Comparison of ENCODE assay signal across 11 cellular contexts in genomic region chr10:30491204-30491603, GRCh38. TPM values are rescaled to one million over a fixed set of nuclear protein-coding genes. Genes with fewer than 3 reads are reported as not detected.
DNase-seq lines count a peak whose midpoint lies in the region; ATAC-seq, FAIRE-seq and TF ChIP-seq lines count a peak whose summit lies in the region.
"Had no signal": no experiment of that assay in that cellular context is flagged by ENCODE, and none has a peak within 500 bp of the region (broad histone marks: within the 10 kb centered on the region; RNA-seq: fewer than 3 reads in every experiment).

No MANE protein-coding gene starts in this region.

- no peaks in the 10 kb centered on the region for H3K36me3 Mint-ChIP-seq in activated naive CD4-positive, alpha-beta T cell treated with anti-CD3 and anti-CD28 coated beads, Interleukin-2, amount 50 U/mL, for 72 hours
- H3K36me3 Mint-ChIP-seq in type B pancreatic cell = no peaks in the 10 kb centered on the region

- peaks cover 0 to 3% of the 10 kb centered on the region in 2 donors for H3K9me3 Mint-ChIP-seq in activated naive CD4-positive, alpha-beta T cell treated with anti-CD3 and anti-CD28 coated beads, Interleukin-2, amount 50 U/mL, for 72 hours
- H3K9me3 Mint-ChIP-seq in type B pancreatic cell = no peaks in the 10 kb centered on the region

- no peak overlapping the region for H3K4me3 Mint-ChIP-seq in type B pancreatic cell

- no peak overlapping the region for H3K4me3 ChIP-seq in fibroblast of pulmonary artery (replicated peaks; ENCODE audit: low read depth, low read length)
- H3K4me3 ChIP-seq: cardiac muscle cell had no signal

- H3K27ac Mint-ChIP-seq in activated naive CD4-positive, alpha-beta T cell treated with anti-CD3 and anti-CD28 coated beads, Interleukin-2, amount 50 U/mL, for 72 hours = peak overlapping the region; percentile 38 to 44
- peak overlapping the region; percentile 2 for H3K27ac Mint-ChIP-seq in type B pancreatic cell

- no peak for DNase-seq in activated naive CD4-positive, alpha-beta T cell treated with anti-CD3 and anti-CD28 coated beads, Interleukin-2, amount 50 U/mL, for 72 hours (ENCODE audit: low spot score in 2 of 2)
- no peak for DNase-seq in activated naive CD4-positive, alpha-beta T cell treated with anti-CD3 and anti-CD28 coated beads, Interleukin-2, amount 50 U/mL, for 16 hours
- peak; percentile 17 for DNase-seq in RCC 7860 (ENCODE audit: low spot score)
- DNase-seq in fibroblast of pulmonary artery (ENCODE audit: low read depth) = peak; percentile 73
- DNase-seq in type B pancreatic cell (ENCODE audit: extremely low spot score, unreplicated experiment) = no peak
- no peak for DNase-seq in activated effector memory CD4-positive, alpha-beta T cell treated with anti-CD3 and anti-CD28 coated beads, Interleukin-2, amount 50 U/mL, for 16 hours
- no peak for DNase-seq in activated gamma-delta T cell treated with Interleukin-2 at 50 U/mL for 16 hours
- DNase-seq: glutamatergic neuron, SK-N-SH had no signal

- no peaks in the 10 kb centered on the region for H3K27me3 Mint-ChIP-seq in type B pancreatic cell

- FAIRE-seq in RCC 7860 (lab: Jason Lieb, UNC) = no peak

- peak; percentile 27 to 75 for ATAC-seq in activated naive CD4-positive, alpha-beta T cell treated with anti-CD3 and anti-CD28 coated beads, Interleukin-2, amount 50 U/mL, for 72 hours
- no peak for ATAC-seq in HG03342 (IDR thresholded peaks at IDR 0.05; ENCODE audit: unreplicated experiment)

- H3K4me1 Mint-ChIP-seq in type B pancreatic cell (ENCODE audit: unreplicated experiment) = peaks cover 10% of the 10 kb centered on the region

- TF ChIP-seq CTCF in fibroblast of pulmonary artery (IDR thresholded peaks at IDR 0.05; ENCODE audit: low read length, missing control alignments) (no peak), type B pancreatic cell (conservative IDR thresholded peaks at IDR 0.05) (no peak)

RNA-seq across cellular contexts. Expression of gene MAP3K8, which starts 57.2 kb away (rescaled TPM):
- 10 to 100 TPM; 20.2 to 25.8 TPM for total RNA-seq in activated naive CD4-positive, alpha-beta T cell treated with anti-CD3 and anti-CD28 coated beads, Interleukin-2, amount 50 U/mL, for 72 hours
- total RNA-seq in type B pancreatic cell (ENCODE audit: low replicate concordance) = 22.6 and 37.3 TPM in 2 replicates

Comparison
In these comparisons a context has a peak if more than half of its experiments do, and no peak if none do; other contexts are left out.
1. DNase-seq: peak in RCC 7860 (single experiment) and fibroblast of pulmonary artery (single experiment); none in activated naive CD4-positive, alpha-beta T cell treated with anti-CD3 and anti-CD28 coated beads, Interleukin-2, amount 50 U/mL, for 72 hours (0 of 2), activated naive CD4-positive, alpha-beta T cell treated with anti-CD3 and anti-CD28 coated beads, Interleukin-2, amount 50 U/mL, for 16 hours (single experiment), type B pancreatic cell (single experiment), activated effector memory CD4-positive, alpha-beta T cell treated with anti-CD3 and anti-CD28 coated beads, Interleukin-2, amount 50 U/mL, for 16 hours (single experiment) and activated gamma-delta T cell treated with Interleukin-2 at 50 U/mL for 16 hours (single experiment).